In genomic region chr15:32861741-32862140, GRCh38 we compare ENCODE assay signal across 8 cellular contexts.
A peak's percentile ranks its signal among the peaks of the same experiment; 100 is the strongest.
DNase-seq lines count a peak whose midpoint lies in the region; ATAC-seq and TF ChIP-seq lines count a peak whose summit lies in the region.

No MANE protein-coding gene starts in this region.

- H3K27me3 ChIP-seq in A673 (replicated peaks; ENCODE audit: insufficient read depth, low read depth, low read length, poor library complexity): no peaks in the 10 kb centered on the region
- H3K27me3 ChIP-seq in mammary epithelial cell (ENCODE audit: insufficient read depth, low read length): no peaks in the 10 kb centered on the region
- no peaks in the 10 kb centered on the region for H3K27me3 ChIP-seq in mesenchymal stem cell (ENCODE audit: control insufficient read depth in 1 of 2, insufficient read depth in 1 of 2, low read length in 2 of 2)
- H3K27me3 ChIP-seq in CD8-positive, alpha-beta T cell (ENCODE audit: insufficient read depth, low read length): no peaks in the 10 kb centered on the region

- no peak overlapping the region for H3K4me3 Mint-ChIP-seq in CD8-positive, alpha-beta T cell

- dilution Hi-C loops in mammary epithelial cell (cut with HindIII; ENCODE audit: low sequenced_read_pairs): no loop called here

- H3K79me1 ChIP-seq in mesenchymal stem cell (replicated peaks; ENCODE audit: low read length, poor library complexity, severe bottlenecking): no peaks in the 10 kb centered on the region

- CTCF ChIA-PET in A673 (lab: Charles Lee): no interaction called here
- CTCF ChIA-PET in HEK293 (lab: Yijun Ruan, JAX): interaction anchor here (1.0 to 1.4 kb wide), 2 partner anchors 17 to 74 kb away, joined by 3 to 5 read pairs; no protein-coding TSS in a partner anchor
- CTCF ChIA-PET in mammary epithelial cell (lab: Charles Lee; ENCODE audit: low non-redundant PET): no interaction called here
- CTCF ChIA-PET in CD8-positive, alpha-beta T cell (lab: Charles Lee): no interaction called here

- H3K4me1 ChIP-seq in A673 (ENCODE audit: insufficient read depth, low read length, poor library complexity, severe bottlenecking): peaks cover 4% of the 10 kb centered on the region
- H3K4me1 ChIP-seq in HEK293 (ENCODE audit: control insufficient read depth, insufficient read depth, low read length): no peaks in the 10 kb centered on the region
- peaks cover 20% of the 10 kb centered on the region for H3K4me1 ChIP-seq in mammary epithelial cell (ENCODE audit: insufficient read depth, low read length)
- peaks cover 9% of the 10 kb centered on the region for H3K4me1 ChIP-seq in mesenchymal stem cell (ENCODE audit: control insufficient read depth, insufficient read depth, low read depth, low read length)
- no peaks in the 10 kb centered on the region for H3K4me1 ChIP-seq in CD8-positive, alpha-beta T cell (ENCODE audit: insufficient read depth, low read length)

- peak overlapping the region; percentile 51 for H4K8ac ChIP-seq in mesenchymal stem cell (ENCODE audit: low read length)

- intact Hi-C loops in A673 (cut with micrococcal nuclease; ENCODE audit: unreplicated experiment): no loop called here
- intact Hi-C loops in mammary epithelial cell (cut with micrococcal nuclease): no loop called here
- intact Hi-C loops in CD8-positive, alpha-beta T cell (cut with DNase I, micrococcal nuclease): no loop called here

- H3K36me3 ChIP-seq in A673 (ENCODE audit: insufficient read depth, low read length, poor library complexity, severe bottlenecking) (no peaks in the 10 kb centered on the region), HEK293 (ENCODE audit: control insufficient read depth in 2 of 2, insufficient read depth in 1 of 2, low read length in 2 of 2) (no peaks in the 10 kb centered on the region), mammary epithelial cell (ENCODE audit: insufficient read depth, low read length) (no peaks in the 10 kb centered on the region), mesenchymal stem cell (ENCODE audit: control insufficient read depth in 1 of 2, insufficient read depth in 2 of 2, low read depth in 1 of 2, low read length in 2 of 2) (no peaks in the 10 kb centered on the region)
- H3K36me3 ChIP-seq in CD8-positive, alpha-beta T cell (ENCODE audit: insufficient read depth, low read length): no peaks in the 10 kb centered on the region

- no peak overlapping the region for H3K14ac ChIP-seq in mesenchymal stem cell (ENCODE audit: low read length in 2 of 2)

- H3K18ac ChIP-seq in mesenchymal stem cell (ENCODE audit: low read depth in 1 of 2, low read length in 2 of 2): peak overlapping the region; percentile 46 to 61

- DNase-seq in A673 (ENCODE audit: low spot score) (peak; percentile 48), mammary epithelial cell (peak; percentile 37), mesenchymal stem cell (peak; percentile 77), NCI-H2227 (lab: John Stamatoyannopoulos, UW; ENCODE audit: unreplicated experiment) (no peak), NCI-H446 (lab: John Stamatoyannopoulos, UW) (no peak)
- DNase-seq in CD8-positive, alpha-beta T cell: no peak
- no peak for DNase-seq in stimulated activated CD4-positive, alpha-beta T cell treated with anti-CD3 and anti-CD28 coated beads, Interleukin-4, amount 100 ng/mL, for 1 hour

- H3K79me2 ChIP-seq in mammary epithelial cell (ENCODE audit: insufficient read depth, low read length): no peaks in the 10 kb centered on the region

- in situ Hi-C loops in mammary epithelial cell (cut with MboI; ENCODE audit: low sequenced_read_pairs in 2 of 2): no loop called here

- H3K9me3 ChIP-seq in A673 (ENCODE audit: low read depth, low read length, poor library complexity, severe bottlenecking): no peaks in the 10 kb centered on the region
- H3K9me3 ChIP-seq in HEK293 (ENCODE audit: control insufficient read depth, insufficient read depth, low read depth, low read length): no peaks in the 10 kb centered on the region
- H3K9me3 ChIP-seq in mammary epithelial cell (replicated peaks; ENCODE audit: insufficient read depth, low read length): no peaks in the 10 kb centered on the region
- no peaks in the 10 kb centered on the region for H3K9me3 ChIP-seq in mesenchymal stem cell (ENCODE audit: control insufficient read depth, low read length)
- H3K9me3 ChIP-seq in CD8-positive, alpha-beta T cell (ENCODE audit: low read length): no peaks in the 10 kb centered on the region

- no peaks in the 10 kb centered on the region for H3K36me3 Mint-ChIP-seq in CD8-positive, alpha-beta T cell

- TF ChIP-seq CTCF in A673 (conservative IDR thresholded peaks at IDR 0.05; ENCODE audit: low read depth, low read length) (no peak), HEK293 (tag by site-specific recombination; IDR thresholded peaks at IDR 0.05) (no peak), mammary epithelial cell (conservative IDR thresholded peaks at IDR 0.05 in 1 of 2, IDR thresholded peaks at IDR 0.05 in 1 of 2; ENCODE audit: extremely low read depth in 1 of 2, insufficient read depth in 1 of 2, low read depth in 1 of 2, low read length in 2 of 2) (no peak)
- TF ChIP-seq CTCF in CD8-positive, alpha-beta T cell (IDR thresholded peaks at IDR 0.05): no peak

- H3K4me2 ChIP-seq in mammary epithelial cell (ENCODE audit: insufficient read depth, low read depth, low read length) (peak overlapping the region; percentile 77), mesenchymal stem cell (ENCODE audit: low read length, poor library complexity, severe bottlenecking) (peak overlapping the region; percentile 26)

- no peaks in the 10 kb centered on the region for H3K4me1 Mint-ChIP-seq in CD8-positive, alpha-beta T cell (ENCODE audit: low read depth)

- peak overlapping the region; percentile 95 for H2AFZ ChIP-seq in mammary epithelial cell (ENCODE audit: low read depth, low read length)
- H2AFZ ChIP-seq in mesenchymal stem cell (ENCODE audit: low read depth, low read length): peak overlapping the region; percentile 29

- H3K27me3 Mint-ChIP-seq in CD8-positive, alpha-beta T cell (ENCODE audit: low read depth): no peaks in the 10 kb centered on the region

- 5% methylated on average over 12 of the region's 14 CpGs for WGBS in mammary epithelial cell (ENCODE audit: low coverage, missing lambda C conversion rate)
- 60% methylated on average over 14 of the region's 14 CpGs for WGBS in mesenchymal stem cell

- H3K23ac ChIP-seq in mesenchymal stem cell (ENCODE audit: low read length in 2 of 2): no peak overlapping the region

- no peak overlapping the region for H3K27ac Mint-ChIP-seq in CD8-positive, alpha-beta T cell

- peak overlapping the region; percentile 61 for H2BK5ac ChIP-seq in mesenchymal stem cell (ENCODE audit: low read depth, low read length, poor library complexity, severe bottlenecking)

- H3K27ac ChIP-seq in A673 (ENCODE audit: low read depth, low read length, poor library complexity, severe bottlenecking) (no peak overlapping the region), HEK293 (ENCODE audit: extremely low read depth, low read depth, low read length) (no peak overlapping the region), mammary epithelial cell (ENCODE audit: insufficient read depth, low read depth, low read length) (no peak overlapping the region), mesenchymal stem cell (ENCODE audit: low read length, poor library complexity, severe bottlenecking) (peak overlapping the region; percentile 90)
- no peak overlapping the region for H3K27ac ChIP-seq in CD8-positive, alpha-beta T cell (ENCODE audit: low read depth, low read length)

- no peak overlapping the region for H4K91ac ChIP-seq in mesenchymal stem cell (ENCODE audit: low read length)

- peak overlapping the region; percentile 21 to 78 for H2BK12ac ChIP-seq in mesenchymal stem cell (ENCODE audit: low read length in 2 of 2)

- H2AK5ac ChIP-seq in mesenchymal stem cell (ENCODE audit: low read length, severe bottlenecking): no peak overlapping the region

- no peaks in the 10 kb centered on the region for H3K9me3 Mint-ChIP-seq in CD8-positive, alpha-beta T cell

- peak overlapping the region; percentile 54 for H2BK15ac ChIP-seq in mesenchymal stem cell (ENCODE audit: low read depth, poor library complexity, severe bottlenecking)

- no peaks in the 10 kb centered on the region for H4K20me1 ChIP-seq in mammary epithelial cell (ENCODE audit: insufficient read depth, low read length)

- H3K4ac ChIP-seq in mesenchymal stem cell (ENCODE audit: low read depth in 1 of 2, low read length in 2 of 2): peak overlapping the region; percentile 40 to 64

- peak overlapping the region; percentile 44 for H2BK120ac ChIP-seq in mesenchymal stem cell (ENCODE audit: low read depth, low read length)

- no peak for ATAC-seq in CD8-positive, alpha-beta T cell

- POLR2A ChIA-PET in A673 (lab: Charles Lee; ENCODE audit: low non-redundant PET): no interaction called here
- POLR2A ChIA-PET in HEK293 (lab: Yijun Ruan, JAX): no interaction called here
- POLR2A ChIA-PET in CD8-positive, alpha-beta T cell (lab: Charles Lee): no interaction called here

- H3K4me3 ChIP-seq in A673 (ENCODE audit: low read depth, low read length, poor library complexity, severe bottlenecking) (no peak overlapping the region), HEK293 (ENCODE audit: low read depth, low read length) (no peak overlapping the region), mammary epithelial cell (replicated peaks in 1 of 3; ENCODE audit: insufficient read depth in 1 of 3, low read depth in 2 of 3, low read length in 3 of 3) (peak overlapping the region; percentile 13 to 35 (median 35)), mesenchymal stem cell (ENCODE audit: insufficient read depth in 1 of 2, low read depth in 1 of 2, low read length in 2 of 2) (peak overlapping the region in 1 of 2 experiments; percentile 71)
- no peak overlapping the region for H3K4me3 ChIP-seq in CD8-positive, alpha-beta T cell (ENCODE audit: low read depth, low read length)

- BruUV-seq in A673 (replicated peaks; lab: Mats Ljungman, UMichigan): no TSS peak
- BruUV-seq in mammary epithelial cell (replicated peaks; lab: Mats Ljungman, UMichigan): no TSS peak

- H3K9ac ChIP-seq in mammary epithelial cell (ENCODE audit: insufficient read depth, low read length) (no peak overlapping the region), mesenchymal stem cell (ENCODE audit: low read length) (peak overlapping the region; percentile 88)

TF ChIP-seq in HEK293, 187 proteins besides CTCF, POLR2A, EP300 and RAD21 (continues in another document):
- TF ChIP-seq ZNF768 (tag by site-specific recombination; IDR thresholded peaks at IDR 0.05) (no peak), ZNF677 (tag by site-specific recombination; IDR thresholded peaks at IDR 0.05) (no peak), ZIC2 (tag by site-specific recombination; IDR thresholded peaks at IDR 0.05) (peak; percentile 39; the same call in 1 of the 2 replicates), ZNF560 (tag by site-specific recombination; IDR thresholded peaks at IDR 0.05; ENCODE audit: borderline replicate concordance) (no peak)

Comparison
In these comparisons a context has a peak if more than half of its experiments do, and no peak if none do; other contexts are left out.
1. DNase-seq: peak in A673 (single experiment), mammary epithelial cell (single experiment) and mesenchymal stem cell (single experiment); none in NCI-H2227 (single experiment), CD8-positive, alpha-beta T cell (0 of 7), stimulated activated CD4-positive, alpha-beta T cell treated with anti-CD3 and anti-CD28 coated beads, Interleukin-4, amount 100 ng/mL, for 1 hour (single experiment) and NCI-H446 (0 of 2).
2. H3K4me3 ChIP-seq: peak in mammary epithelial cell (3 of 3); none in A673 (single experiment), HEK293 (single experiment) and CD8-positive, alpha-beta T cell (single experiment).